In genomic region chr19:48752511-48753365, GRCh38 we compare ENCODE assay signal across 1 cellular context.
TF ChIP-seq lines count a peak whose summit lies in the region.

TSS of gene FUT1 (minus strand) at chr19:48752641. CDS start at chr19:48751281, 1,360 bp downstream.

TF ChIP-seq in PFSK-1, 5 proteins besides CTCF, POLR2A, EP300 and RAD21 (continued from another document):
- TF ChIP-seq TAF1 (IDR thresholded peaks at IDR 0.05; ENCODE audit: borderline replicate concordance, insufficient read depth, low read length) (no peak), SIN3A (IDR thresholded peaks at IDR 0.05; ENCODE audit: borderline replicate concordance, insufficient read depth, low read length) (peak; percentile 31; the same call in 1 of the 2 replicates)
